19 cellular contexts compared by ENCODE assay signal in the genomic region with DNA sequence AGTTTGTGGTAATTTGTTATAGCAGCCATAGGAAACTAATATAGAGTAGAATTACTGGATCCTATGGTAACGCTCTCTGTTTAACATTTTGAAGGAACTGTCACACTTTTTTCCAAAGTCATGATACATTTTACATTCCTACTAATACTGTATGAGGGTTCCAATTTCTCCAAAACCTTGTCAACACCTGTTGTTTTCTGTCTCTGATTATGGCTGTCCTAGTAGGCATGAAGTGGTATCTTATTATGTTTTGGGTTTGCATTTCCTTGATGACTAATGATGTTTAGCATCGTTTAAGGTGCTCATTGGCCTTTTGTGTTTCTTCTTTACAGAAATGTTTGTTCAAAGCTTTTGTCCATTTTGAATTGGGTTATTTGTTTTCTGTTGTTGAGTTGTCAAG.
"Had no signal": no experiment of that assay in that cellular context is flagged by ENCODE, and none has a peak within 500 bp of the region (broad histone marks: within the 10 kb centered on the region; RNA-seq: fewer than 3 reads in every experiment).

No MANE protein-coding gene starts in this region.

- H3K4me3 ChIP-seq: esophagus muscularis mucosa, gastrocnemius medialis, mucosa of descending colon, neural progenitor cell, ovary, right atrium auricular region, suprapubic skin, thyroid gland had no signal

- DNase-seq: effector memory CD4-positive, alpha-beta T cell; gastrocnemius medialis; islet precursor cell; mammary epithelial cell; mucosa of descending colon; natural killer cell; nucleus accumbens; ovary; stimulated activated CD4-positive, alpha-beta T cell treated with anti-CD3 and anti-CD28 coated beads, Interleukin-4, amount 100 ng/mL, for 1 hour; stimulated activated CD8-positive, alpha-beta memory T cell treated with anti-CD3 and anti-CD28 coated beads, Interleukin-4, amount 100 ng/mL, for 48 hours; stimulated activated naive CD8-positive, alpha-beta T cell treated with anti-CD3 and anti-CD28 coated beads, Interleukin-15, Interleukin-2, amounts not matched to agents 100 U/mL and 50 U/mL, for 24 hours; thyroid gland had no signal

- H3K4me1 ChIP-seq: esophagus muscularis mucosa, gastrocnemius medialis, neural progenitor cell, right atrium auricular region, suprapubic skin, thyroid gland had no signal

- ATAC-seq: gastrocnemius medialis; left lobe of liver; mucosa of descending colon; natural killer cell; stimulated activated effector memory CD8-positive, alpha-beta T cell treated with anti-CD3 and anti-CD28 coated beads, Interleukin-12 subunit alpha, Interleukin-12 subunit beta, amount 100 ng/mL, for 72 hours; stimulated activated naive CD8-positive, alpha-beta T cell treated with anti-CD3 and anti-CD28 coated beads, Interleukin-15, Interleukin-2, amounts not matched to agents 100 U/mL and 50 U/mL, for 24 hours had no signal

- H3K9ac ChIP-seq: neural progenitor cell had no signal

- H3K27me3 ChIP-seq: esophagus muscularis mucosa, gastrocnemius medialis, neural progenitor cell, ovary, right atrium auricular region, suprapubic skin, thyroid gland had no signal

- H3K4me2 ChIP-seq: neural progenitor cell had no signal

- H3K27ac ChIP-seq: epithelial cell of prostate, esophagus muscularis mucosa, gastrocnemius medialis, neural progenitor cell, ovary, right atrium auricular region, suprapubic skin, thyroid gland had no signal

- H3K9me3 ChIP-seq: esophagus muscularis mucosa, gastrocnemius medialis, mucosa of descending colon, ovary, right atrium auricular region, suprapubic skin, thyroid gland had no signal

- H2AFZ ChIP-seq: neural progenitor cell had no signal

- H3K36me3 ChIP-seq: neural progenitor cell, ovary had no signal
